19 cellular contexts compared by ENCODE assay signal in genomic region chr14:100737526-100737925, GRCh38. TPM values are rescaled to one million over a fixed set of nuclear protein-coding genes. Genes with fewer than 3 reads are reported as not detected.
DNase-seq lines count a peak whose midpoint lies in the region; ATAC-seq, FAIRE-seq and TF ChIP-seq lines count a peak whose summit lies in the region.
"Had no signal": no experiment of that assay in that cellular context is flagged by ENCODE, and none has a peak within 500 bp of the region (broad histone marks: within the 10 kb centered on the region; RNA-seq: fewer than 3 reads in every experiment).

No MANE protein-coding gene starts in this region.

- TF ChIP-seq RAD21 in HepG2 (CRISPR knock-in tag; IDR thresholded peaks at IDR 0.05) = no peak

- no peaks in the 10 kb centered on the region for H3K79me2 ChIP-seq in HepG2 (ENCODE audit: insufficient read depth, low read length)

- no peaks in the 10 kb centered on the region for H3K4me1 ChIP-seq in HepG2 (ENCODE audit: insufficient read depth, low read length)
- peaks cover 6% of the 10 kb centered on the region for H3K4me1 ChIP-seq in ovary (ENCODE audit: insufficient read depth)
- H3K4me1 ChIP-seq: A549 had no signal

- CTCF ChIA-PET in HepG2 (lab: Yijun Ruan, JAX; ENCODE audit: low intra/inter-chr PET ratio, low total read pairs) = no interaction called here
- CTCF ChIA-PET in activated naive CD4-positive, alpha-beta T cell treated with anti-CD3 and anti-CD28 coated beads, Interleukin-2, amount 10 ng/mL, durations not matched to agents 7 days and 5 days (lab: Charles Lee) = no interaction called here

- H3K27me3 Mint-ChIP-seq in activated naive CD4-positive, alpha-beta T cell treated with anti-CD3 and anti-CD28 coated beads, Interleukin-2, amount 10 ng/mL, durations not matched to agents 7 days and 5 days = no peaks in the 10 kb centered on the region

- no peak overlapping the region for H3K27ac Mint-ChIP-seq in activated naive CD4-positive, alpha-beta T cell treated with anti-CD3 and anti-CD28 coated beads, Interleukin-2, amount 10 ng/mL, durations not matched to agents 7 days and 5 days
- H3K27ac Mint-ChIP-seq: HFFc6 had no signal

- no peak for TF ChIP-seq EP300 in HepG2 (IDR thresholded peaks at IDR 0.05; ENCODE audit: low read depth in 2 of 2, low read length in 2 of 2)
- no peak for TF ChIP-seq EP300 in HepG2 (CRISPR knock-in tag; IDR thresholded peaks at IDR 0.05; ENCODE audit: borderline replicate concordance)
- no peak for TF ChIP-seq EP300 in ovary (IDR thresholded peaks at IDR 0.05)

- H3K4me3 Mint-ChIP-seq in activated naive CD4-positive, alpha-beta T cell treated with anti-CD3 and anti-CD28 coated beads, Interleukin-2, amount 10 ng/mL, durations not matched to agents 7 days and 5 days = no peak overlapping the region
- H3K4me3 Mint-ChIP-seq: HFFc6 had no signal

- in situ Hi-C loops in HepG2 (cut with HindIII; ENCODE audit: extremely low pct_ligation_motif_present, low pct_unique_long_range_greater_than_20kb) = no loop called here

- TF ChIP-seq CTCF in HepG2 (CRISPR knock-in tag; IDR thresholded peaks at IDR 0.05) = no peak
- no peak for TF ChIP-seq CTCF in ovary (IDR thresholded peaks at IDR 0.05)

- intact Hi-C loops in left cardiac atrium (cut with DNase I) (no loop called here), cardiac septum (cut with DNase I) (no loop called here), HepG2 (cut with micrococcal nuclease; ENCODE audit: unreplicated experiment) (no loop called here), ovary (cut with DNase I) (no loop called here)

- no peak overlapping the region for H3K9ac ChIP-seq in HepG2 (ENCODE audit: insufficient read depth, low read depth, low read length)
- H3K9ac ChIP-seq: GM23248 had no signal

- H4K20me1 ChIP-seq in HepG2 (ENCODE audit: insufficient read depth, low read length) = no peaks in the 10 kb centered on the region

- DNase-seq in left cardiac atrium (peak; percentile 10), cardiac septum (ENCODE audit: low spot score) (no peak), HepG2 (ENCODE audit: low spot score) (no peak), ovary (peak in 3 of 5 donors; percentile 7 to 49 (median 15))
- DNase-seq in activated naive CD4-positive, alpha-beta T cell treated with anti-CD3 and anti-CD28 coated beads, Interleukin-2, amount 10 ng/mL, durations not matched to agents 7 days and 5 days = no peak
- DNase-seq in effector CD4-positive, alpha-beta T cell = no peak
- DNase-seq: DMS153, GM23248, HFFc6, Karpas-422, MM.1S, NCI-H2029 treated with DMSO at 0.1 percent for 48 hours, NCI-H2227 treated with DMSO at 0.1 percent for 48 hours, NCI-H526 treated with DMSO at 0.1 percent for 48 hours had no signal

- POLR2A ChIA-PET in HepG2 (lab: Yijun Ruan, JAX) = no interaction called here

- H3K36me3 Mint-ChIP-seq in activated naive CD4-positive, alpha-beta T cell treated with anti-CD3 and anti-CD28 coated beads, Interleukin-2, amount 10 ng/mL, durations not matched to agents 7 days and 5 days = no peaks in the 10 kb centered on the region

- H3K36me3 ChIP-seq in HepG2 (replicated peaks in 1 of 2; ENCODE audit: control insufficient read depth in 1 of 2, insufficient read depth in 2 of 2, low read length in 2 of 2) (peaks cover 1 to 22% of the 10 kb centered on the region in 2 experiments; a peak in 4 of 5 replicates), ovary (no peaks in the 10 kb centered on the region)

- no peak overlapping the region for H3K4me2 ChIP-seq in HepG2 (ENCODE audit: low read depth, low read length)
- H3K4me2 ChIP-seq: A549 had no signal

- H3K9me3 ChIP-seq in HepG2 (ENCODE audit: low read length) = peaks cover 3% of the 10 kb centered on the region; the same call in 1 of the 2 replicates
- H3K9me3 ChIP-seq in ovary = no peaks in the 10 kb centered on the region
- H3K9me3 ChIP-seq: A549 had no signal

- no peaks in the 10 kb centered on the region for H3K9me3 Mint-ChIP-seq in activated naive CD4-positive, alpha-beta T cell treated with anti-CD3 and anti-CD28 coated beads, Interleukin-2, amount 10 ng/mL, durations not matched to agents 7 days and 5 days
- H3K9me3 Mint-ChIP-seq: HFFc6 had no signal

- no peak overlapping the region for H3K4me3 ChIP-seq in HepG2 (replicated peaks in 1 of 3; ENCODE audit: insufficient read depth in 1 of 3, low read depth in 2 of 3, low read length in 3 of 3)
- no peak overlapping the region for H3K4me3 ChIP-seq in ovary
- H3K4me3 ChIP-seq: A549, GM23248 had no signal

- ATAC-seq in left cardiac atrium (no peak), HepG2 (no peak), GM18870 (IDR thresholded peaks at IDR 0.05; ENCODE audit: unreplicated experiment) (no peak)
- ATAC-seq: A549 had no signal

- WGBS in HepG2 (ENCODE audit: low lambda C conversion rate) = 92% methylated on average over 17 of the region's 17 CpGs
- 53 to 68% (median 64%) methylated on average over 17 of the region's 17 CpGs for WGBS in ovary, 3 donors

- no peak overlapping the region for H2AFZ ChIP-seq in HepG2 (ENCODE audit: low read length)
- H2AFZ ChIP-seq: GM23248 had no signal

- no TSS peak for BruUV-seq in HepG2 (replicated peaks; lab: Mats Ljungman, UMichigan)

- no peaks in the 10 kb centered on the region for H3K4me1 Mint-ChIP-seq in activated naive CD4-positive, alpha-beta T cell treated with anti-CD3 and anti-CD28 coated beads, Interleukin-2, amount 10 ng/mL, durations not matched to agents 7 days and 5 days

- H3K27me3 ChIP-seq in HepG2 (ENCODE audit: control insufficient read depth in 1 of 2, insufficient read depth in 2 of 2, low read length in 2 of 2) = no peaks in the 10 kb centered on the region; a peak in 1 of 5 replicates
- no peaks in the 10 kb centered on the region for H3K27me3 ChIP-seq in ovary

- H3K27ac ChIP-seq in HepG2 (ENCODE audit: extremely low read length, insufficient read depth, low read length) = no peak overlapping the region
- no peak overlapping the region for H3K27ac ChIP-seq in ovary
- H3K27ac ChIP-seq: A549, C4-2B, GM23248 had no signal

- no peak for FAIRE-seq in HepG2 (lab: Jason Lieb, UNC)
- FAIRE-seq: A549 had no signal

- TF ChIP-seq POLR2A in HepG2 (IDR thresholded peaks at IDR 0.05; ENCODE audit: insufficient read depth in 1 of 2, low read depth in 2 of 2, low read length in 2 of 2) = no peak
- no peak for TF ChIP-seq POLR2A in ovary (IDR thresholded peaks at IDR 0.05)

TF ChIP-seq in HepG2, 621 proteins besides CTCF, POLR2A, EP300 and RAD21 (continues in another document):
- TF ChIP-seq GFI1 (CRISPR knock-in tag; IDR thresholded peaks at IDR 0.05; ENCODE audit: borderline replicate concordance) (no peak), AGO2 (optimal IDR thresholded peaks at IDR 0.05; ENCODE audit: low read depth, low read length) (peak; percentile 54), PRDM4 (CRISPR knock-in tag; IDR thresholded peaks at IDR 0.05; ENCODE audit: borderline replicate concordance) (no peak)

RNA-seq across cellular contexts. Expression of gene DLK1, which starts 10.8 kb away (rescaled TPM):
- total RNA-seq in left cardiac atrium (1 to 10 TPM in 1 of 2 donors, not detected in 1; 3.3 TPM), cardiac septum (1.2 TPM), HepG2 (2016; rRNA removed; fragmentation: Illumina TruSeq; extraction: Trizol) (48.2 and 95.5 TPM in 2 replicates), ovary (1,000 to 10,000 TPM in 2 of 7 donors, 100 to 1,000 TPM in 4, 10 to 100 TPM in 1; 67.0 to 1,875 (median 133) TPM)
- 20.1 and 21.5 TPM in 2 replicates for total RNA-seq in HepG2 (2016; cell fraction: cytosol; rRNA removed; fragmentation: Illumina TruSeq; extraction: Trizol; ENCODE audit: low read depth)
- total RNA-seq in HepG2 (2016; cell fraction: insoluble cytoplasmic fraction; rRNA removed; fragmentation: Illumina TruSeq; extraction: Trizol) = 42.8 and 103 TPM in 2 replicates
- total RNA-seq in HepG2 (2016; cell fraction: membrane; rRNA removed; fragmentation: Illumina TruSeq; extraction: Trizol) = 36.0 and 50.6 TPM in 2 replicates
- 89.0 and 105 TPM in 2 replicates for total RNA-seq in HepG2 (2016; cell fraction: nucleus; rRNA removed; fragmentation: Illumina TruSeq; extraction: Trizol)
- polyA plus RNA-seq in HepG2 (2011; rRNA removed) (312 and 395 TPM in 2 replicates), ovary (100 to 1,000 TPM in 1 of 2 donors, 10 to 100 TPM in 1; 34.2 to 101 TPM)
- polyA plus RNA-seq in HepG2 (2011; cell fraction: cytosol; rRNA removed) = 265 and 361 TPM in 2 replicates
- polyA plus RNA-seq in HepG2 (2011; cell fraction: nucleus; rRNA removed) = 341 and 399 TPM in 2 replicates
- 757 and 768 TPM in 2 replicates for polyA plus RNA-seq in HepG2 (2012)
- 47.2 and 71.3 TPM in 2 replicates for polyA plus RNA-seq in HepG2 (2016; cell fraction: cytosol; fragmentation: Illumina TruSeq; extraction: Trizol; ENCODE audit: low read depth)
- 105 and 121 TPM in 2 replicates for polyA plus RNA-seq in HepG2 (2016; cell fraction: insoluble cytoplasmic fraction; fragmentation: Illumina TruSeq; extraction: Trizol; ENCODE audit: low read depth)
- 59.9 and 79.2 TPM in 2 replicates for polyA plus RNA-seq in HepG2 (2016; cell fraction: membrane; fragmentation: Illumina TruSeq; extraction: Trizol; ENCODE audit: low read depth)
- 324 and 361 TPM in 2 replicates for polyA plus RNA-seq in HepG2 (2016; cell fraction: nucleus; fragmentation: Illumina TruSeq; extraction: Trizol; ENCODE audit: insufficient read depth, low read depth)
- 0.49 and 99.7 TPM in 2 replicates for polyA minus RNA-seq in HepG2 (2011; rRNA and poly(A)+ RNA removed; ENCODE audit: low replicate concordance)
- 86.7 and 119 TPM in 2 replicates for polyA minus RNA-seq in HepG2 (2011; cell fraction: cytosol; rRNA and poly(A)+ RNA removed)
- 18.8 and 31.0 TPM in 2 replicates for polyA minus RNA-seq in HepG2 (2011; cell fraction: nucleus; rRNA and poly(A)+ RNA removed)
- total RNA-seq: GM23248, HFFc6, OCI-LY7, RPMI7951 had no signal
- polyA plus RNA-seq: GM23248 had no signal

Comparison
In these comparisons a context has a peak if more than half of its experiments do, and no peak if none do; other contexts are left out.
1. DNase-seq: peak in left cardiac atrium (single experiment) and ovary (3 of 5); none in cardiac septum (single experiment), HepG2 (single experiment), activated naive CD4-positive, alpha-beta T cell treated with anti-CD3 and anti-CD28 coated beads, Interleukin-2, amount 10 ng/mL, durations not matched to agents 7 days and 5 days (single experiment) and effector CD4-positive, alpha-beta T cell (single experiment).